In the genomic region with DNA sequence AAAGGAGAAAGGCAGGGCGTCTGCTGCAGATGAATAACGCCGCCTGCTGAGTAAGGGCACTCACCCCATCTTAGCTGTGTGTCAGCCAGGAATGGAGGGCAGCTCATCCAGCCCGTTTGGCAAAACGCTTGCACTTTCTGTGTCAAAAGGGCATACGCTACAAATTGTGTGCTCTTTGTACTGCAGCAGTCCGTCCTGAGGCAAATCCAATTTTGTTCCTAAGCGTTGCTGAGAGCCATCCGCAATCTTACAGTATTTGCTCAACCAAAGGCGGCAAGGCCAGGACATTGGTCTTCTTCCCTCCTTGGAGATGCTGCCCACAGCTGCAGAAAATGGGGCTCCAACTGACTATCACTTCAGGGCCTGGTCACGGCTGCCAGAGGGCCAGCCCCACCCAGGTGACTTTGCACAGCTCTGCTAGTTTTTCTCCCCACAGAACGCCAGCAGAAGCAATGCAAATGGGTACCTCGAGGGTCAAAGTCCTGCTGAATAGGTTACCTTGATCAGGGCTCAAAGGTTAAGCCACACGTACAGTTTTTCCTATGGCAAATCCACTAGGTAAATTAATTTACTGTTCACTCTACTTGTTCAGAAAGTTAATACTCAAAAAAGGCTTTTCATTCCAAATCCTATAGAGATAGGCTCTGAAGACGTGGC, we compare ENCODE assay signal across 19 cellular contexts. TPM values are rescaled to one million over a fixed set of nuclear protein-coding genes. Genes with fewer than 3 reads are reported as not detected.
DNase-seq lines count a peak whose midpoint lies in the region; ATAC-seq, FAIRE-seq and TF ChIP-seq lines count a peak whose summit lies in the region.
"Had no signal": no experiment of that assay in that cellular context is flagged by ENCODE, and none has a peak within 500 bp of the region (broad histone marks: within the 10 kb centered on the region; RNA-seq: fewer than 3 reads in every experiment).

No MANE protein-coding gene starts in this region.

- peak overlapping the region; percentile 100 for H3K27ac Mint-ChIP-seq in glutamatergic neuron (ENCODE audit: unreplicated experiment)

- TF ChIP-seq EP300 in K562 (IDR thresholded peaks at IDR 0.05; ENCODE audit: low read length) = no peak

- 52% methylated on average over 15 of the region's 15 CpGs for WGBS in K562 (ENCODE audit: insufficient coverage, low coverage, missing lambda C conversion rate)

- H2AFZ ChIP-seq in K562 (ENCODE audit: low read depth, low read length) = 0 out of 2 replicates have a peak overlapping the region, but pooled peaks have one; percentile 9

- no peaks in the 10 kb centered on the region for H3K9me3 ChIP-seq in K562 (replicated peaks; ENCODE audit: control insufficient read depth, insufficient read depth, low read depth, low read length)
- H3K9me3 ChIP-seq: adrenal gland, esophagus muscularis mucosa, spleen had no signal

- no peak overlapping the region for H3K27ac ChIP-seq in K562 (ENCODE audit: extremely low read depth, low read depth, low read length)
- H3K27ac ChIP-seq: adrenal gland, cardiac muscle cell, esophagus muscularis mucosa, spleen, VCaP had no signal

- no peak for ATAC-seq in K562
- no peak for ATAC-seq in GM21825 (IDR thresholded peaks at IDR 0.05; ENCODE audit: unreplicated experiment)
- no peak for ATAC-seq in HG02763 (IDR thresholded peaks at IDR 0.05; ENCODE audit: unreplicated experiment)

- peaks cover 50% of the 10 kb centered on the region for H3K4me1 Mint-ChIP-seq in glutamatergic neuron (ENCODE audit: low read depth, unreplicated experiment)

- H3K27me3 ChIP-seq in K562 (ENCODE audit: control insufficient read depth in 2 of 2, insufficient read depth in 2 of 2, low read length in 2 of 2) = peaks cover 13 to 21% of the 10 kb centered on the region in 2 experiments; a peak in 4 of 5 replicates
- H3K27me3 ChIP-seq: adrenal gland, cardiac muscle cell, esophagus muscularis mucosa, spleen had no signal

- H3K36me3 Mint-ChIP-seq in glutamatergic neuron (ENCODE audit: unreplicated experiment) = peaks cover 13% of the 10 kb centered on the region

- H3K4me1 ChIP-seq in K562 (replicated peaks in 1 of 2; ENCODE audit: control insufficient read depth in 2 of 2, insufficient read depth in 2 of 2, low read length in 2 of 2) = peaks cover 8 to 9% of the 10 kb centered on the region in 2 experiments; a peak in 4 of 5 replicates

- no peak overlapping the region for H3K9ac ChIP-seq in K562 (ENCODE audit: insufficient read depth in 1 of 2, low read depth in 2 of 2, low read length in 2 of 2)

- H4K20me1 ChIP-seq in K562 (replicated peaks; ENCODE audit: control insufficient read depth, insufficient read depth, low read length) = no peaks in the 10 kb centered on the region

- peak overlapping the region; percentile 89 for H3K4me3 Mint-ChIP-seq in glutamatergic neuron (ENCODE audit: unreplicated experiment)

- TF ChIP-seq CTCF in K562 (IDR thresholded peaks at IDR 0.05 in 2 of 3, conservative IDR thresholded peaks at IDR 0.05 in 1 of 3; ENCODE audit: insufficient read depth in 2 of 3, low read depth in 1 of 3, low read length in 3 of 3) (no peak), glutamatergic neuron (IDR thresholded peaks at IDR 0.05; ENCODE audit: partially characterized antibody, unreplicated experiment) (no peak)

- peaks cover 14% of the 10 kb centered on the region for H3K27me3 Mint-ChIP-seq in glutamatergic neuron (ENCODE audit: unreplicated experiment)

- DNase-seq in NCI-H2227 (lab: John Stamatoyannopoulos, UW; ENCODE audit: unreplicated experiment) (peak; percentile 81), NCI-H2227 treated with DMSO at 0.1 percent for 48 hours (lab: John Stamatoyannopoulos, UW) (no peak), K562 (ENCODE audit: extremely low read depth in 1 of 4, low spot score in 3 of 4) (no peak), glutamatergic neuron (peak; percentile 49), retina (peak; percentile 74), NCI-H774 (lab: John Stamatoyannopoulos, UW) (no peak)
- DNase-seq: effector CD4-positive, alpha-beta T cell; left cardiac atrium; NCI-H1417 treated with DMSO at 0.1 percent for 48 hours; OCI-M1; spleen had no signal

- CTCF ChIA-PET in K562 (lab: Yijun Ruan, JAX; ENCODE audit: low intra/inter-chr PET ratio) = no interaction called here

- FAIRE-seq in K562 (lab: Jason Lieb, UNC) = no peak
- FAIRE-seq: GM18507, urothelium cell line had no signal

- H3K4me3 ChIP-seq in K562 = no peak overlapping the region
- H3K4me3 ChIP-seq: adrenal gland, cardiac muscle cell, esophagus muscularis mucosa, spleen had no signal

- no peak for TF ChIP-seq RAD21 in K562 (CRISPR knock-in tag; conservative IDR thresholded peaks at IDR 0.05 in 1 of 2, IDR thresholded peaks at IDR 0.05 in 1 of 2)

- POLR2A ChIA-PET in K562 (lab: Yijun Ruan, JAX) = interaction anchor here (0.6 to 1.1 kb wide), 3 partner anchors 10 to 34 kb away, joined by 3 to 4 read pairs (median 3); no protein-coding TSS in a partner anchor

- H3K79me2 ChIP-seq in K562 (ENCODE audit: control insufficient read depth, insufficient read depth, low read length) = no peaks in the 10 kb centered on the region

- no peaks in the 10 kb centered on the region for H3K9me1 ChIP-seq in K562 (ENCODE audit: control insufficient read depth, insufficient read depth, low read length)

- in situ Hi-C loops in K562 (cut with MboI) = no loop called here

- peaks cover 14% of the 10 kb centered on the region for H3K9me3 Mint-ChIP-seq in glutamatergic neuron (ENCODE audit: unreplicated experiment)

- intact Hi-C loops in K562 (cut with micrococcal nuclease) = no loop called here

- BruUV-seq in K562 (replicated peaks; lab: Mats Ljungman, UMichigan) = no TSS peak

- TF ChIP-seq POLR2A in K562 (conservative IDR thresholded peaks at IDR 0.05) = no peak

- no peaks in the 10 kb centered on the region for H3K36me3 ChIP-seq in K562 (ENCODE audit: control insufficient read depth, insufficient read depth, low read length)
- H3K36me3 ChIP-seq: adrenal gland, cardiac muscle cell had no signal

- H3K4me2 ChIP-seq in K562 (ENCODE audit: insufficient read depth, low read length) = 0 out of 2 replicates have a peak overlapping the region, but pooled peaks have one; percentile 2

TF ChIP-seq in K562, 482 proteins besides CTCF, POLR2A, EP300 and RAD21 (continues in another document):
- TF ChIP-seq PHB (CRISPR knock-in tag; IDR thresholded peaks at IDR 0.05) (no peak), GATAD2B (IDR thresholded peaks at IDR 0.05; ENCODE audit: borderline replicate concordance) (no peak)

RNA-seq across cellular contexts. Expression of a gene that starts 23.4 kb away (rescaled TPM):
- 5.4 and 7.1 TPM in 2 replicates for total RNA-seq in K562 (2011; cell fraction: chromatin; rRNA removed; ENCODE audit: low replicate concordance)
- total RNA-seq in K562 (2011; cell fraction: nucleolus; rRNA removed) = 4.5 and 5.0 TPM in 2 replicates
- total RNA-seq in K562 (2011; cell fraction: nucleoplasm; rRNA removed) = 4.6 and 7.2 TPM in 2 replicates
- total RNA-seq in K562 (2014; rRNA removed) (1.4 TPM in 2 replicates), K562 (2014; rRNA removed; fragmentation: Illumina TruSeq; extraction: Trizol) (1.3 and 1.7 TPM in 2 replicates), K562 (2015; rRNA removed; fragmentation: Illumina TruSeq; extraction: Trizol) (1.5 and 2.1 TPM in 2 replicates), K562 (2021) (4.0 and 5.9 TPM in 2 replicates), glutamatergic neuron (ENCODE audit: unreplicated experiment) (96.2 TPM)
- polyA plus RNA-seq in K562 (2011; rRNA removed) (2.6 and 6.8 TPM in 2 replicates), K562 (2014; fragmentation: Illumina TruSeq; extraction: Trizol) (2.6 and 3.6 TPM in 2 replicates), K562 (2014; fragmentation: Nextera tagmentation; extraction: Ambion mirVana) (under 1 TPM; 0.27 to 0.30 TPM), K562 (2014; rRNA removed) (3.1 and 3.4 TPM in 2 replicates)
- polyA plus RNA-seq in K562 (2011; cell fraction: cytosol; rRNA removed) = 2.4 and 6.8 TPM in 2 replicates
- 6.6 and 11.3 TPM in 2 replicates for polyA plus RNA-seq in K562 (2011; cell fraction: nucleus; rRNA removed)
- polyA plus RNA-seq in K562 (2012) = 4.0 and 11.0 TPM in 2 replicates
- polyA minus RNA-seq in K562 (2011; rRNA and poly(A)+ RNA removed) = 2.2 and 3.6 TPM in 2 replicates
- polyA minus RNA-seq in K562 (2011; cell fraction: cytosol; rRNA and poly(A)+ RNA removed) = 2.2 and 5.6 TPM in 2 replicates
- 3.8 and 8.9 TPM in 2 replicates for polyA minus RNA-seq in K562 (2011; cell fraction: nucleus; rRNA and poly(A)+ RNA removed)

RNA-seq across cellular contexts. Expression of a gene that starts 23.8 kb away (rescaled TPM):
- total RNA-seq in K562 (2011; cell fraction: chromatin; rRNA removed; ENCODE audit: low replicate concordance) = 30.4 and 40.8 TPM in 2 replicates
- 22.5 and 24.2 TPM in 2 replicates for total RNA-seq in K562 (2011; cell fraction: nucleolus; rRNA removed)
- 37.6 and 62.4 TPM in 2 replicates for total RNA-seq in K562 (2011; cell fraction: nucleoplasm; rRNA removed)
- total RNA-seq in K562 (2014; rRNA removed) (31.1 and 34.5 TPM in 2 replicates), K562 (2014; rRNA removed; fragmentation: Illumina TruSeq; extraction: Trizol) (69.9 and 73.6 TPM in 2 replicates), K562 (2015; rRNA removed; fragmentation: Illumina TruSeq; extraction: Trizol) (59.6 and 63.6 TPM in 2 replicates), K562 (2021) (75.5 and 82.5 TPM in 2 replicates), glutamatergic neuron (ENCODE audit: unreplicated experiment) (310 TPM)
- polyA plus RNA-seq in K562 (2011; rRNA removed) (64.8 and 90.3 TPM in 2 replicates), K562 (2014; fragmentation: Illumina TruSeq; extraction: Trizol) (78.3 and 101 TPM in 2 replicates), K562 (2014; fragmentation: Nextera tagmentation; extraction: Ambion mirVana) (1 to 10 TPM; 3.3 to 6.3 TPM), K562 (2014; rRNA removed) (59.1 and 59.4 TPM in 2 replicates)
- 29.8 and 49.5 TPM in 2 replicates for polyA plus RNA-seq in K562 (2011; cell fraction: cytosol; rRNA removed)
- 44.5 and 52.5 TPM in 2 replicates for polyA plus RNA-seq in K562 (2011; cell fraction: nucleus; rRNA removed)
- 48.0 and 52.7 TPM in 2 replicates for polyA plus RNA-seq in K562 (2012)
- polyA minus RNA-seq in K562 (2011; rRNA and poly(A)+ RNA removed) = 46.6 and 47.8 TPM in 2 replicates
- polyA minus RNA-seq in K562 (2011; cell fraction: cytosol; rRNA and poly(A)+ RNA removed) = 26.5 and 29.5 TPM in 2 replicates
- polyA minus RNA-seq in K562 (2011; cell fraction: nucleus; rRNA and poly(A)+ RNA removed) = 28.0 and 52.0 TPM in 2 replicates

Comparison
In these comparisons a context has a peak if more than half of its experiments do, and no peak if none do; other contexts are left out.
1. DNase-seq: peak in NCI-H2227 (single experiment), glutamatergic neuron (single experiment) and retina (single experiment); none in NCI-H2227 treated with DMSO at 0.1 percent for 48 hours (single experiment), K562 (0 of 4) and NCI-H774 (single experiment).
2. RNA of a gene that starts 23.4 kb away (total RNA-seq): 96.2 TPM in glutamatergic neuron (single experiment); 1.3 to 7.2 TPM in K562; every median in the first group is over 10 times any median in the second.